12 cellular contexts compared by ENCODE assay signal in the genomic region with DNA sequence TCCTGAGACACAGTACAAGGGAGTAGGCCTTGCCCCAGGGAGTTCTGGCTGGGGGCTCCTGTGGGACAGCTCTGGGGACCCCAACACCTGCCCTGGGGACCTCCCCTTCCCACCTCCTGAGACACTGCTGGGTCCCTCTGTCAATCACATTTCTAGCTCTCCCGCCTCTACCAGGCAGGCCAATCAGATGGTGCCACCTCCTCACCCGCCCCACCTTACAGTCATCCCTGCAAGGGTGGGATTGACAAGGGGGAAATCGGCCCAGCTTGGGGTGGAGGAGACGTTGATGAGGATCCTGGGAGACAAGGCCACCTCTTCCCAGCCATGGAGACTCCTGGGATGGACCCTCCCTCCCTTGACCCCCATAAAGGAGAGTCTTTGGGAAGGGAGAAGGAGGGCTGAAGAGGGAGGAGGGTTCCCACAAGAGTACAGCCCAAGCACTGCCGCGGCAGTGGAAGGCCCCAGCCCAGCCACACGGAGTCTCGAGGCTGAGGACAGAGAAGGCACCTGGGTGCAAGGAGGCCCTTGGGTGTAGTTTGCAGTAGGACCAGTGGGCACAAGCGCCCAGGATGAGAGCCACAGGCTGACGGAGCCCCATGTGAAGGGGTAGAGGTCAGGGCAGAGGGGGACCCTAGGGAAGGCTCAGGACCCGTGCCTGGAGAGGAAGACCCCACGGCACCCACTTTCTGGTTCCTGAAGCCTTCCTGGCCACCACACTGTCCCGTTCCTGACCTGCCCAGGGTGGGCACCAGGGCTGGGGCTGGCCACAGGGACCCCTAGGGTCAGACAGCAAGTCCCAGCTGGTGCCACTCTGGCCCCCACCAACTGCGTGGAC.
DNase-seq lines count a peak whose midpoint lies in the region; ATAC-seq and TF ChIP-seq lines count a peak whose summit lies in the region.
"Had no signal": no experiment of that assay in that cellular context is flagged by ENCODE, and none has a peak within 500 bp of the region (broad histone marks: within the 10 kb centered on the region; RNA-seq: fewer than 3 reads in every experiment).

No MANE protein-coding gene starts in this region.

- TF ChIP-seq EP300 in esophagus muscularis mucosa (IDR thresholded peaks at IDR 0.05) = no peak

- H3K9me3 ChIP-seq in heart right ventricle (no peaks in the 10 kb centered on the region), esophagus muscularis mucosa (no peaks in the 10 kb centered on the region), uterus (no peaks in the 10 kb centered on the region)
- H3K9me3 ChIP-seq: BE2C had no signal

- H3K27ac ChIP-seq in heart right ventricle (peak overlapping the region; percentile 82 to 93 (median 91)), esophagus muscularis mucosa (replicated peaks in 1 of 4) (peak overlapping the region; percentile 62 to 81 (median 69)), uterus (peak overlapping the region; percentile 78 to 86)

- H3K4me1 Mint-ChIP-seq in osteocyte (ENCODE audit: unreplicated experiment) = peaks cover 36% of the 10 kb centered on the region

- 89 to 90% methylated on average over 14 of the region's 14 CpGs for WGBS in heart right ventricle, 2 donors
- 86% methylated on average over 12 of the region's 14 CpGs for WGBS in esophagus muscularis mucosa

- no peak overlapping the region for H3K4me3 Mint-ChIP-seq in osteocyte (ENCODE audit: unreplicated experiment)

- no peak overlapping the region for H3K27ac Mint-ChIP-seq in osteocyte (ENCODE audit: unreplicated experiment)

- peaks cover 16 to 47% (median 26%) of the 10 kb centered on the region in 9 donors for H3K4me1 ChIP-seq in heart right ventricle
- peaks cover 30 to 39% (median 30%) of the 10 kb centered on the region in 4 donors for H3K4me1 ChIP-seq in esophagus muscularis mucosa
- H3K4me1 ChIP-seq in uterus = peaks cover 6% of the 10 kb centered on the region in 2 donors

- no peaks in the 10 kb centered on the region for H3K36me3 ChIP-seq in heart right ventricle
- H3K36me3 ChIP-seq in esophagus muscularis mucosa = no peaks in the 10 kb centered on the region
- no peaks in the 10 kb centered on the region for H3K36me3 ChIP-seq in uterus
- H3K36me3 ChIP-seq: BE2C had no signal

- DNase-seq in heart right ventricle (no peak), left ventricle myocardium superior (no peak), esophagus muscularis mucosa (ENCODE audit: extremely low spot score) (peak; percentile 45), osteocyte (ENCODE audit: extremely low spot score, unreplicated experiment) (peak; percentile 76), uterus (no peak), UCSD-AML1 (lab: John Stamatoyannopoulos, UW; ENCODE audit: unreplicated experiment) (no peak), LoVo (ENCODE audit: low spot score) (no peak)
- DNase-seq: cerebellar nuclear complex; stimulated activated CD4-positive, alpha-beta T cell treated with anti-CD3 and anti-CD28 coated beads, Interleukin-2, amount 100 ng/mL, for 48 hours had no signal

- no peaks in the 10 kb centered on the region for H3K36me3 Mint-ChIP-seq in osteocyte (ENCODE audit: unreplicated experiment)

- ATAC-seq in heart right ventricle (peak in 1 of 8 donors; percentile 5), left ventricle myocardium superior (no peak), HG02571 (IDR thresholded peaks at IDR 0.05; ENCODE audit: unreplicated experiment) (no peak)

- TF ChIP-seq CTCF in heart right ventricle (IDR thresholded peaks at IDR 0.05) (no peak), esophagus muscularis mucosa (IDR thresholded peaks at IDR 0.05) (no peak), osteocyte (IDR thresholded peaks at IDR 0.05) (no peak), uterus (IDR thresholded peaks at IDR 0.05) (no peak)

- no peaks in the 10 kb centered on the region for H3K27me3 ChIP-seq in heart right ventricle
- H3K27me3 ChIP-seq in esophagus muscularis mucosa = peaks cover 0 to 43% (median 0%) of the 10 kb centered on the region in 4 donors
- H3K27me3 ChIP-seq in uterus = no peaks in the 10 kb centered on the region
- H3K27me3 ChIP-seq: BE2C had no signal

- TF ChIP-seq POLR2A in esophagus muscularis mucosa (IDR thresholded peaks at IDR 0.05; ENCODE audit: low read depth) = no peak
- TF ChIP-seq POLR2A in uterus (IDR thresholded peaks at IDR 0.05) = no peak

- H3K27me3 Mint-ChIP-seq in osteocyte (ENCODE audit: unreplicated experiment) = peaks cover 2% of the 10 kb centered on the region

- intact Hi-C loops in heart right ventricle (cut with DNase I) (no loop called here), left ventricle myocardium superior (cut with micrococcal nuclease) (no loop called here), esophagus muscularis mucosa (cut with DNase I) (no loop called here), uterus (cut with DNase I; ENCODE audit: low total_unique reads) (no loop called here)

- no peak overlapping the region for H3K4me3 ChIP-seq in heart right ventricle
- peak overlapping the region in 1 of 4 donors; percentile 29 for H3K4me3 ChIP-seq in esophagus muscularis mucosa
- no peak overlapping the region for H3K4me3 ChIP-seq in uterus

- H3K9me3 Mint-ChIP-seq in osteocyte (ENCODE audit: unreplicated experiment) = no peaks in the 10 kb centered on the region
- H3K9me3 Mint-ChIP-seq: HFFc6 had no signal

Comparison
In these comparisons a context has a peak if more than half of its experiments do, and no peak if none do; other contexts are left out.
1. DNase-seq: peak in esophagus muscularis mucosa (single experiment) and osteocyte (single experiment); none in heart right ventricle (0 of 2), left ventricle myocardium superior (single experiment), uterus (0 of 2), UCSD-AML1 (single experiment) and LoVo (single experiment).
2. Peak in every context shown above with its lines, with median percentiles within 50 percentile points of each other: H3K27ac ChIP-seq.